Comparison of ENCODE assay signal across 12 cellular contexts in genomic region chr2:215693269-215693998, GRCh38.
DNase-seq lines count a peak whose midpoint lies in the region; ATAC-seq and TF ChIP-seq lines count a peak whose summit lies in the region.
"Had no signal": no experiment of that assay in that cellular context is flagged by ENCODE, and none has a peak within 500 bp of the region (broad histone marks: within the 10 kb centered on the region; RNA-seq: fewer than 3 reads in every experiment).

No MANE protein-coding gene starts in this region.

- H3K27me3 ChIP-seq in H9 (ENCODE audit: insufficient read depth, low read length): no peaks in the 10 kb centered on the region
- H3K27me3 ChIP-seq: cardiac muscle cell had no signal

- no peaks in the 10 kb centered on the region for H3K9me3 ChIP-seq in H9 (ENCODE audit: control insufficient read depth, low read depth, low read length)

- DNase-seq in DMS53 treated with DMSO at 0.1 percent for 48 hours (lab: John Stamatoyannopoulos, UW; ENCODE audit: unreplicated experiment): peak; percentile 4
- DNase-seq in RWPE1 (ENCODE audit: low spot score): peak; percentile 45
- DNase-seq in fibroblast of the conjunctiva (ENCODE audit: low read depth): peak; percentile 72
- DNase-seq in pulmonary artery endothelial cell (ENCODE audit: low read depth, low spot score): peak; percentile 59
- DNase-seq in H9: no peak
- DNase-seq in DMS153 treated with DMSO at 0.1 percent for 48 hours (lab: John Stamatoyannopoulos, UW; ENCODE audit: unreplicated experiment): no peak
- DNase-seq in activated CD4-positive, CD25-positive, alpha-beta regulatory T cell treated with anti-CD3 and anti-CD28 coated beads, Interleukin-2, amount 50 U/mL, for 72 hours: no peak
- DNase-seq: activated CD4-positive, alpha-beta T cell treated with anti-CD3 and anti-CD28 coated beads for 4 hours; DND-41; Kasumi-1 had no signal

- no peak overlapping the region for H3K27ac ChIP-seq in RWPE1
- no peak overlapping the region for H3K27ac ChIP-seq in H9 (ENCODE audit: insufficient read length, low read depth, low read length)
- H3K27ac ChIP-seq: cardiac muscle cell had no signal

- CTCF ChIA-PET in RWPE1 (lab: Yijun Ruan, JAX): interaction anchor here (0.5 to 1.0 kb wide), 5 partner anchors 11 to 284 kb away, joined by 3 to 4 read pairs (median 3); no protein-coding TSS in a partner anchor

- H3K56ac ChIP-seq in H9 (ENCODE audit: insufficient read length, low read depth, low read length): no peak overlapping the region

- no peak overlapping the region for H2AK5ac ChIP-seq in H9 (ENCODE audit: insufficient read length, low read length)

- no peak overlapping the region for H3T11ph ChIP-seq in H9 (ENCODE audit: low read length)

- no peak overlapping the region for H3K14ac ChIP-seq in H9 (ENCODE audit: insufficient read depth, low read length)

- no peaks in the 10 kb centered on the region for H3K36me3 Mint-ChIP-seq in H9 (ENCODE audit: insufficient read depth in 1 of 3, low read depth in 3 of 3)

- no peak overlapping the region for H2BK120ac ChIP-seq in H9 (ENCODE audit: low read depth, low read length, poor library complexity, severe bottlenecking)

- H3K79me2 ChIP-seq in H9 (ENCODE audit: insufficient read depth, low read length): no peaks in the 10 kb centered on the region

- no peak overlapping the region for H3K18ac ChIP-seq in H9 (ENCODE audit: insufficient read length, low read depth, low read length)

- H3K4me1 ChIP-seq in H9 (ENCODE audit: insufficient read depth, low read length): no peaks in the 10 kb centered on the region

- no peak overlapping the region for H2BK15ac ChIP-seq in H9 (ENCODE audit: low read depth, low read length)

- H4K8ac ChIP-seq in H9 (replicated peaks; ENCODE audit: insufficient read length, low read depth, low read length): no peak overlapping the region

- no peak overlapping the region for H2BK5ac ChIP-seq in H9 (ENCODE audit: insufficient read length, low read length)

- peaks cover 4 to 6% of the 10 kb centered on the region in 2 experiments for H3K4me1 Mint-ChIP-seq in H9

- H3K4me2 ChIP-seq in H9 (ENCODE audit: insufficient read depth, insufficient read length, low read length): no peak overlapping the region

- no peak for ATAC-seq in HG03039 (IDR thresholded peaks at IDR 0.05; ENCODE audit: unreplicated experiment)

- H4K91ac ChIP-seq in H9 (ENCODE audit: insufficient read length, low read depth, low read length): no peak overlapping the region

- no peaks in the 10 kb centered on the region for H3K23me2 ChIP-seq in H9 (ENCODE audit: insufficient read length, low read depth, low read length, poor library complexity, severe bottlenecking)

- TF ChIP-seq CTCF in RWPE1 (conservative IDR thresholded peaks at IDR 0.05; ENCODE audit: low read depth) (no peak), H9 (conservative IDR thresholded peaks at IDR 0.05) (no peak)

- H2AFZ ChIP-seq in H9 (ENCODE audit: low read length): no peak overlapping the region

- no peak overlapping the region for H3K23ac ChIP-seq in H9 (ENCODE audit: insufficient read length, low read depth, low read length)

- H4K5ac ChIP-seq in H9 (ENCODE audit: insufficient read length, low read depth, low read length): no peak overlapping the region

- 100% methylated on average over 1 of the region's 3 CpGs for WGBS in H9 (ENCODE audit: extremely low coverage, insufficient read length, low lambda C conversion rate)

- H3K4ac ChIP-seq in H9 (ENCODE audit: low read depth, low read length): no peak overlapping the region

- peak overlapping the region in 1 of 3 experiments; percentile 46; a peak in 2 of 7 replicates for H3K27ac Mint-ChIP-seq in H9

- H3K4me3 Mint-ChIP-seq in H9: no peak overlapping the region

- peaks cover 0 to 2% of the 10 kb centered on the region in 2 experiments; a peak in 2 of 5 replicates for H3K9me3 Mint-ChIP-seq in H9

- H2BK12ac ChIP-seq in H9 (ENCODE audit: insufficient read length, low read depth, low read length): no peak overlapping the region

- no peak overlapping the region for H2BK20ac ChIP-seq in H9 (ENCODE audit: low read depth, low read length, poor library complexity, severe bottlenecking)

- POLR2A ChIA-PET in RWPE1 (lab: Yijun Ruan, JAX; ENCODE audit: low non-redundant PET): no interaction called here

- no peak overlapping the region for H3K9ac ChIP-seq in H9 (ENCODE audit: extremely low read depth, insufficient read length, low read length)

- no peaks in the 10 kb centered on the region for H3K27me3 Mint-ChIP-seq in H9 (ENCODE audit: low read depth)

- H3K79me1 ChIP-seq in H9 (ENCODE audit: insufficient read depth, low read depth, low read length, poor library complexity, severe bottlenecking): no peaks in the 10 kb centered on the region

- no peaks in the 10 kb centered on the region for H4K20me1 ChIP-seq in H9 (ENCODE audit: control insufficient read depth, insufficient read depth, insufficient read length)

Comparison
In these comparisons a context has a peak if more than half of its experiments do, and no peak if none do; other contexts are left out.
1. DNase-seq: peak in DMS53 treated with DMSO at 0.1 percent for 48 hours (single experiment), RWPE1 (single experiment), fibroblast of the conjunctiva (single experiment) and pulmonary artery endothelial cell (single experiment); none in H9 (single experiment), DMS153 treated with DMSO at 0.1 percent for 48 hours (single experiment) and activated CD4-positive, CD25-positive, alpha-beta regulatory T cell treated with anti-CD3 and anti-CD28 coated beads, Interleukin-2, amount 50 U/mL, for 72 hours (single experiment).